1 cellular context compared by ENCODE assay signal in the genomic region with DNA sequence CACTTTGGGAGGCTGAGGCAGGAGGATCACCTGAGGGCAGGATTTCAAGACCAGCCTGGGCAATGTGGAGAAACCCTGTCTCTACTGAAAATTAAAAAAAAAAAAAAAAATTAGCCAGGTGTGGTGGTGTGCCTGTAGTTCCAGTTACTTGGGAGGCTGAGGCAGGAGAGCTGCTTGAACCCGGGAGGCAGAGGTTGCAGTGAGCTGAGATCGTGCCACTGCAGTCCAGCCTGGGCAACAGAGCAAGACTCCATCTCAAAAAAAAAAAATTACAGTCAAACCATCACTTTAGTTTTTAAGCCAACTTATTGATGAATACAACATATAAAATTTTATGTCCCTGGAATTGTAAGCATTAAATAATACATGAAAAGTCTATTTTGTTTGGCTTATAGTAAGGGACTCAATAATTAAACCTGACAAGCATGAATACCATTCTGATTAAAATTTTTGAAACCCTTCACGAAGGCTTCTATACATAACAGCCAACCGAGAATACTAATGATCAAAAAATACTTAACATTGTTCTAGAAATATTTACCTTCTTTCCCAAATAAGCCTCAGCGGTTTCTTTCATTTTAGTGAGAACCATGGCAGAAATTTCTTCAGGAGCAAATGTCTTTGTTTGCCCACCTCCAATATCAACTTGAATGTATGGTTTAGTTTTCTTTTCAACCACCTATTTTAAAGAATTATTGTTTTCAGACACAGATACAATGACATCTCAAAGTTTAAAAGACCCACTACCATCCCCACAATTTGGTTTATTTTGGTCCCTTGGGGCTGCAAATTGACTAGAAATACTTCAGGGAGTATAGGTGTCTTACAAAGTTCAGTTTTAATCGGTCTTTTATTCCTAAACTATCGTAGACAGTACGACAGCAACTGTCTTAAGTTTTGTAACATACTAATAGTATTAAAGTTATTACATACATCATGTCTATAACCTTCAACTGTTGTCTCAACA.
A peak's percentile ranks its signal among the peaks of the same experiment; 100 is the strongest.
TF ChIP-seq lines count a peak whose summit lies in the region.

No MANE protein-coding gene starts in this region.

TF ChIP-seq in K562, 482 proteins besides CTCF, POLR2A, EP300 and RAD21 (continued from another document):
- TF ChIP-seq, protein P1, sequence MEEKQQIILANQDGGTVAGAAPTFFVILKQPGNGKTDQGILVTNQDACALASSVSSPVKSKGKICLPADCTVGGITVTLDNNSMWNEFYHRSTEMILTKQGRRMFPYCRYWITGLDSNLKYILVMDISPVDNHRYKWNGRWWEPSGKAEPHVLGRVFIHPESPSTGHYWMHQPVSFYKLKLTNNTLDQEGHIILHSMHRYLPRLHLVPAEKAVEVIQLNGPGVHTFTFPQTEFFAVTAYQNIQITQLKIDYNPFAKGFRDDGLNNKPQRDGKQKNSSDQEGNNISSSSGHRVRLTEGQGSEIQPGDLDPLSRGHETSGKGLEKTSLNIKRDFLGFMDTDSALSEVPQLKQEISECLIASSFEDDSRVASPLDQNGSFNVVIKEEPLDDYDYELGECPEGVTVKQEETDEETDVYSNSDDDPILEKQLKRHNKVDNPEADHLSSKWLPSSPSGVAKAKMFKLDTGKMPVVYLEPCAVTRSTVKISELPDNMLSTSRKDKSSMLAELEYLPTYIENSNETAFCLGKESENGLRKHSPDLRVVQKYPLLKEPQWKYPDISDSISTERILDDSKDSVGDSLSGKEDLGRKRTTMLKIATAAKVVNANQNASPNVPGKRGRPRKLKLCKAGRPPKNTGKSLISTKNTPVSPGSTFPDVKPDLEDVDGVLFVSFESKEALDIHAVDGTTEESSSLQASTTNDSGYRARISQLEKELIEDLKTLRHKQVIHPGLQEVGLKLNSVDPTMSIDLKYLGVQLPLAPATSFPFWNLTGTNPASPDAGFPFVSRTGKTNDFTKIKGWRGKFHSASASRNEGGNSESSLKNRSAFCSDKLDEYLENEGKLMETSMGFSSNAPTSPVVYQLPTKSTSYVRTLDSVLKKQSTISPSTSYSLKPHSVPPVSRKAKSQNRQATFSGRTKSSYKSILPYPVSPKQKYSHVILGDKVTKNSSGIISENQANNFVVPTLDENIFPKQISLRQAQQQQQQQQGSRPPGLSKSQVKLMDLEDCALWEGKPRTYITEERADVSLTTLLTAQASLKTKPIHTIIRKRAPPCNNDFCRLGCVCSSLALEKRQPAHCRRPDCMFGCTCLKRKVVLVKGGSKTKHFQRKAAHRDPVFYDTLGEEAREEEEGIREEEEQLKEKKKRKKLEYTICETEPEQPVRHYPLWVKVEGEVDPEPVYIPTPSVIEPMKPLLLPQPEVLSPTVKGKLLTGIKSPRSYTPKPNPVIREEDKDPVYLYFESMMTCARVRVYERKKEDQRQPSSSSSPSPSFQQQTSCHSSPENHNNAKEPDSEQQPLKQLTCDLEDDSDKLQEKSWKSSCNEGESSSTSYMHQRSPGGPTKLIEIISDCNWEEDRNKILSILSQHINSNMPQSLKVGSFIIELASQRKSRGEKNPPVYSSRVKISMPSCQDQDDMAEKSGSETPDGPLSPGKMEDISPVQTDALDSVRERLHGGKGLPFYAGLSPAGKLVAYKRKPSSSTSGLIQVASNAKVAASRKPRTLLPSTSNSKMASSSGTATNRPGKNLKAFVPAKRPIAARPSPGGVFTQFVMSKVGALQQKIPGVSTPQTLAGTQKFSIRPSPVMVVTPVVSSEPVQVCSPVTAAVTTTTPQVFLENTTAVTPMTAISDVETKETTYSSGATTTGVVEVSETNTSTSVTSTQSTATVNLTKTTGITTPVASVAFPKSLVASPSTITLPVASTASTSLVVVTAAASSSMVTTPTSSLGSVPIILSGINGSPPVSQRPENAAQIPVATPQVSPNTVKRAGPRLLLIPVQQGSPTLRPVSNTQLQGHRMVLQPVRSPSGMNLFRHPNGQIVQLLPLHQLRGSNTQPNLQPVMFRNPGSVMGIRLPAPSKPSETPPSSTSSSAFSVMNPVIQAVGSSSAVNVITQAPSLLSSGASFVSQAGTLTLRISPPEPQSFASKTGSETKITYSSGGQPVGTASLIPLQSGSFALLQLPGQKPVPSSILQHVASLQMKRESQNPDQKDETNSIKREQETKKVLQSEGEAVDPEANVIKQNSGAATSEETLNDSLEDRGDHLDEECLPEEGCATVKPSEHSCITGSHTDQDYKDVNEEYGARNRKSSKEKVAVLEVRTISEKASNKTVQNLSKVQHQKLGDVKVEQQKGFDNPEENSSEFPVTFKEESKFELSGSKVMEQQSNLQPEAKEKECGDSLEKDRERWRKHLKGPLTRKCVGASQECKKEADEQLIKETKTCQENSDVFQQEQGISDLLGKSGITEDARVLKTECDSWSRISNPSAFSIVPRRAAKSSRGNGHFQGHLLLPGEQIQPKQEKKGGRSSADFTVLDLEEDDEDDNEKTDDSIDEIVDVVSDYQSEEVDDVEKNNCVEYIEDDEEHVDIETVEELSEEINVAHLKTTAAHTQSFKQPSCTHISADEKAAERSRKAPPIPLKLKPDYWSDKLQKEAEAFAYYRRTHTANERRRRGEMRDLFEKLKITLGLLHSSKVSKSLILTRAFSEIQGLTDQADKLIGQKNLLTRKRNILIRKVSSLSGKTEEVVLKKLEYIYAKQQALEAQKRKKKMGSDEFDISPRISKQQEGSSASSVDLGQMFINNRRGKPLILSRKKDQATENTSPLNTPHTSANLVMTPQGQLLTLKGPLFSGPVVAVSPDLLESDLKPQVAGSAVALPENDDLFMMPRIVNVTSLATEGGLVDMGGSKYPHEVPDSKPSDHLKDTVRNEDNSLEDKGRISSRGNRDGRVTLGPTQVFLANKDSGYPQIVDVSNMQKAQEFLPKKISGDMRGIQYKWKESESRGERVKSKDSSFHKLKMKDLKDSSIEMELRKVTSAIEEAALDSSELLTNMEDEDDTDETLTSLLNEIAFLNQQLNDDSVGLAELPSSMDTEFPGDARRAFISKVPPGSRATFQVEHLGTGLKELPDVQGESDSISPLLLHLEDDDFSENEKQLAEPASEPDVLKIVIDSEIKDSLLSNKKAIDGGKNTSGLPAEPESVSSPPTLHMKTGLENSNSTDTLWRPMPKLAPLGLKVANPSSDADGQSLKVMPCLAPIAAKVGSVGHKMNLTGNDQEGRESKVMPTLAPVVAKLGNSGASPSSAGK (IDR thresholded peaks at IDR 0.05) = no peak
- peak; percentile 56; the same call in 1 of the 2 replicates for TF ChIP-seq POLR2H (tag; IDR thresholded peaks at IDR 0.05; ENCODE audit: low read depth)
TF ChIP-seq in K562: peak in this region for 20.
